1 cellular context compared by ENCODE assay signal in the genomic region with DNA sequence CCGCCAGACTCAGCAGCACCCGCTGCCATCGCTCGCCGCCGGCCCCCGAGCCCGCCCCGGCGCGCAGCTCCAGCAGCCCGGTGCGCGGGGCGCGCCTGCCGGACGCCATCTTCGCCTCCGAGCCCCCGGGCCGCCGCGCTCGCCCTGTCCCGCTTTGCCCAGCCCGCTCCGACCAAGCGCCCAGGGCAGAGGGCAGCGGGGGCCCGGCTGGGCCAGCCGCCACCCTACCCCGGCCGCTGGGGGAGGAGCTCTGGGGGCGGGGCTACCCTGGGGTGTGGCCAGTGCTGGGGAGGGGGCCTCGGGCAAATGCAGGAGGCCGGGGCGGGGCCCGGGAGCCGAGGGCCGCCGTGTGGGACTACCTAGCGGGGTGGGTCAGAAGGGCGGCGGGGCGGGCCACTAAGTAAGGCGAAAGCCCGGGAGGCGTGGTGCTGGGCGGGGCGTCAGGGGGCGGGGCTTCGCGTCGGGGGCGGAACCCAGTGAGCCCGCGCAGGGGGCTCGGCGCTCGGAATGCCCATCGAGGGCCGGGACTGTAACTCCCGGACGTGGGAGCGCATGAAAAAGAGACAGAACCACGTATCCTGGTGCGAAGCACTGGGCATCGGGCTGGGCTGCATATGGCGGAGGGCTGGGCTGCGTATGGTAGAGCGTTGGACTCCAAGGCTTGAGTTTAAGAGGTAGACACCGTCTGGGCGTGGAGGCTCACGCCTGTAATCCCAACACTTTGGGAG.
TF ChIP-seq lines count a peak whose summit lies in the region.

A gene (minus strand): TSS at position 252 of the 728 bp plus-strand sequence. CDS start 143 bp downstream, at position 109.

TF ChIP-seq in HepG2, 621 proteins besides CTCF, POLR2A, EP300 and RAD21 (continued from another document and continues in another):
- TF ChIP-seq, protein P1, sequence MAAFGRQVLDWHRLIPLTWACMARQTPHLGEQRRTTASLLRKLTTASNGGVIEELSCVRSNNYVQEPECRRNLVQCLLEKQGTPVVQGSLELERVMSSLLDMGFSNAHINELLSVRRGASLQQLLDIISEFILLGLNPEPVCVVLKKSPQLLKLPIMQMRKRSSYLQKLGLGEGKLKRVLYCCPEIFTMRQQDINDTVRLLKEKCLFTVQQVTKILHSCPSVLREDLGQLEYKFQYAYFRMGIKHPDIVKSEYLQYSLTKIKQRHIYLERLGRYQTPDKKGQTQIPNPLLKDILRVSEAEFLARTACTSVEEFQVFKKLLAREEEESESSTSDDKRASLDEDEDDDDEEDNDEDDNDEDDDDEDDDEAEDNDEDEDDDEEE (CRISPR knock-in tag; IDR thresholded peaks at IDR 0.05) = peak; percentile 66; the same call in 1 of the 2 replicates
- TF ChIP-seq MEF2D (CRISPR knock-in tag; IDR thresholded peaks at IDR 0.05) = no peak
- TF ChIP-seq, protein P2, sequence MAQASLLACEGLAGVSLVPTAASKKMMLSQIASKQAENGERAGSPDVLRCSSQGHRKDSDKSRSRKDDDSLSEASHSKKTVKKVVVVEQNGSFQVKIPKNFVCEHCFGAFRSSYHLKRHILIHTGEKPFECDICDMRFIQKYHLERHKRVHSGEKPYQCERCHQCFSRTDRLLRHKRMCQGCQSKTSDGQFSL (CRISPR knock-in tag; IDR thresholded peaks at IDR 0.05) = no peak
- TF ChIP-seq HNRNPH1 (optimal IDR thresholded peaks at IDR 0.05; ENCODE audit: low read depth, low read length) = no peak
- TF ChIP-seq ISL2 (CRISPR knock-in tag; IDR thresholded peaks at IDR 0.05) = no peak
- no peak for TF ChIP-seq NR2F2 (IDR thresholded peaks at IDR 0.05; ENCODE audit: borderline replicate concordance, low read depth)
- TF ChIP-seq, protein P3, sequence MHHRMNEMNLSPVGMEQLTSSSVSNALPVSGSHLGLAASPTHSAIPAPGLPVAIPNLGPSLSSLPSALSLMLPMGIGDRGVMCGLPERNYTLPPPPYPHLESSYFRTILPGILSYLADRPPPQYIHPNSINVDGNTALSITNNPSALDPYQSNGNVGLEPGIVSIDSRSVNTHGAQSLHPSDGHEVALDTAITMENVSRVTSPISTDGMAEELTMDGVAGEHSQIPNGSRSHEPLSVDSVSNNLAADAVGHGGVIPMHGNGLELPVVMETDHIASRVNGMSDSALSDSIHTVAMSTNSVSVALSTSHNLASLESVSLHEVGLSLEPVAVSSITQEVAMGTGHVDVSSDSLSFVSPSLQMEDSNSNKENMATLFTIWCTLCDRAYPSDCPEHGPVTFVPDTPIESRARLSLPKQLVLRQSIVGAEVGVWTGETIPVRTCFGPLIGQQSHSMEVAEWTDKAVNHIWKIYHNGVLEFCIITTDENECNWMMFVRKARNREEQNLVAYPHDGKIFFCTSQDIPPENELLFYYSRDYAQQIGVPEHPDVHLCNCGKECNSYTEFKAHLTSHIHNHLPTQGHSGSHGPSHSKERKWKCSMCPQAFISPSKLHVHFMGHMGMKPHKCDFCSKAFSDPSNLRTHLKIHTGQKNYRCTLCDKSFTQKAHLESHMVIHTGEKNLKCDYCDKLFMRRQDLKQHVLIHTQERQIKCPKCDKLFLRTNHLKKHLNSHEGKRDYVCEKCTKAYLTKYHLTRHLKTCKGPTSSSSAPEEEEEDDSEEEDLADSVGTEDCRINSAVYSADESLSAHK (CRISPR knock-in tag; IDR thresholded peaks at IDR 0.05; ENCODE audit: borderline replicate concordance) = no peak
- TF ChIP-seq SOX5 (CRISPR knock-in tag; IDR thresholded peaks at IDR 0.05; ENCODE audit: borderline replicate concordance) = 0 out of 2 replicates have a peak, but pooled peaks have one; percentile 29
- TF ChIP-seq, protein P4, sequence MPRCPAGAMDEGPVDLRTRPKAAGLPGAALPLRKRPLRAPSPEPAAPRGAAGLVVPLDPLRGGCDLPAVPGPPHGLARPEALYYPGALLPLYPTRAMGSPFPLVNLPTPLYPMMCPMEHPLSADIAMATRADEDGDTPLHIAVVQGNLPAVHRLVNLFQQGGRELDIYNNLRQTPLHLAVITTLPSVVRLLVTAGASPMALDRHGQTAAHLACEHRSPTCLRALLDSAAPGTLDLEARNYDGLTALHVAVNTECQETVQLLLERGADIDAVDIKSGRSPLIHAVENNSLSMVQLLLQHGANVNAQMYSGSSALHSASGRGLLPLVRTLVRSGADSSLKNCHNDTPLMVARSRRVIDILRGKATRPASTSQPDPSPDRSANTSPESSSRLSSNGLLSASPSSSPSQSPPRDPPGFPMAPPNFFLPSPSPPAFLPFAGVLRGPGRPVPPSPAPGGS (CRISPR knock-in tag; IDR thresholded peaks at IDR 0.05) = no peak; the same call in 1 of the 2 replicates
- TF ChIP-seq, protein P5, sequence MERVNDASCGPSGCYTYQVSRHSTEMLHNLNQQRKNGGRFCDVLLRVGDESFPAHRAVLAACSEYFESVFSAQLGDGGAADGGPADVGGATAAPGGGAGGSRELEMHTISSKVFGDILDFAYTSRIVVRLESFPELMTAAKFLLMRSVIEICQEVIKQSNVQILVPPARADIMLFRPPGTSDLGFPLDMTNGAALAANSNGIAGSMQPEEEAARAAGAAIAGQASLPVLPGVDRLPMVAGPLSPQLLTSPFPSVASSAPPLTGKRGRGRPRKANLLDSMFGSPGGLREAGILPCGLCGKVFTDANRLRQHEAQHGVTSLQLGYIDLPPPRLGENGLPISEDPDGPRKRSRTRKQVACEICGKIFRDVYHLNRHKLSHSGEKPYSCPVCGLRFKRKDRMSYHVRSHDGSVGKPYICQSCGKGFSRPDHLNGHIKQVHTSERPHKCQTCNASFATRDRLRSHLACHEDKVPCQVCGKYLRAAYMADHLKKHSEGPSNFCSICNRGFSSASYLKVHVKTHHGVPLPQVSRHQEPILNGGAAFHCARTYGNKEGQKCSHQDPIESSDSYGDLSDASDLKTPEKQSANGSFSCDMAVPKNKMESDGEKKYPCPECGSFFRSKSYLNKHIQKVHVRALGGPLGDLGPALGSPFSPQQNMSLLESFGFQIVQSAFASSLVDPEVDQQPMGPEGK (CRISPR knock-in tag; IDR thresholded peaks at IDR 0.05) = peak; percentile 81
- TF ChIP-seq, protein P6, sequence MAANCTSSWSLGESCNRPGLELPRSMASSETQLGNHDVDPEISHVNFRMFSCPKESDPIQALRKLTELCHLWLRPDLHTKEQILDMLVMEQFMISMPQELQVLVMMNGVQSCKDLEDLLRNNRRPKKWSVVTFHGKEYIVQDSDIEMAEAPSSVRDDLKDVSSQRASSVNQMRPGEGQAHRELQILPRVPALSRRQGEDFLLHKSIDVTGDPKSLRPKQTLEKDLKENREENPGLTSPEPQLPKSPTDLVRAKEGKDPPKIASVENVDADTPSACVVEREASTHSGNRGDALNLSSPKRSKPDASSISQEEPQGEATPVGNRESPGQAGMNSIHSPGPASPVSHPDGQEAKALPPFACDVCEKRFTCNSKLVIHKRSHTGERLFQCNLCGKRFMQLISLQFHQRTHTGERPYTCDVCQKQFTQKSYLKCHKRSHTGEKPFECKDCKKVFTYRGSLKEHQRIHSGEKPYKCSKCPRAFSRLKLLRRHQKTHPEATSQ (CRISPR knock-in tag; IDR thresholded peaks at IDR 0.05; ENCODE audit: borderline replicate concordance) = no peak
- TF ChIP-seq CENPX (CRISPR knock-in tag; IDR thresholded peaks at IDR 0.05) = no peak
- no peak; the same call in 1 of the 2 replicates for TF ChIP-seq ZNF782 (CRISPR knock-in tag; IDR thresholded peaks at IDR 0.05; ENCODE audit: borderline replicate concordance)
- TF ChIP-seq MED8 (CRISPR knock-in tag; IDR thresholded peaks at IDR 0.05; ENCODE audit: insufficient replicate concordance) = no peak
- no peak for TF ChIP-seq NPAS2 (CRISPR knock-in tag; IDR thresholded peaks at IDR 0.05; ENCODE audit: borderline replicate concordance)
- no peak for TF ChIP-seq KLF13 (CRISPR knock-in tag; IDR thresholded peaks at IDR 0.05)
- TF ChIP-seq ZNF460 (CRISPR knock-in tag; IDR thresholded peaks at IDR 0.05; ENCODE audit: borderline replicate concordance) = no peak
- TF ChIP-seq, protein P7, sequence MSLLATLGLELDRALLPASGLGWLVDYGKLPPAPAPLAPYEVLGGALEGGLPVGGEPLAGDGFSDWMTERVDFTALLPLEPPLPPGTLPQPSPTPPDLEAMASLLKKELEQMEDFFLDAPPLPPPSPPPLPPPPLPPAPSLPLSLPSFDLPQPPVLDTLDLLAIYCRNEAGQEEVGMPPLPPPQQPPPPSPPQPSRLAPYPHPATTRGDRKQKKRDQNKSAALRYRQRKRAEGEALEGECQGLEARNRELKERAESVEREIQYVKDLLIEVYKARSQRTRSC (CRISPR knock-in tag; IDR thresholded peaks at IDR 0.05; ENCODE audit: low read depth) = peak; percentile 82; the same call in 1 of the 2 replicates
- TF ChIP-seq ZNF816 (CRISPR knock-in tag; IDR thresholded peaks at IDR 0.05; ENCODE audit: borderline replicate concordance) = no peak; the same call in 1 of the 2 replicates
- no peak for TF ChIP-seq ZSCAN29 (CRISPR knock-in tag; conservative IDR thresholded peaks at IDR 0.05)
- no peak for TF ChIP-seq TAF15 (IDR thresholded peaks at IDR 0.05; ENCODE audit: low read depth, low read length, poor library complexity, severe bottlenecking)
- TF ChIP-seq, protein P8, sequence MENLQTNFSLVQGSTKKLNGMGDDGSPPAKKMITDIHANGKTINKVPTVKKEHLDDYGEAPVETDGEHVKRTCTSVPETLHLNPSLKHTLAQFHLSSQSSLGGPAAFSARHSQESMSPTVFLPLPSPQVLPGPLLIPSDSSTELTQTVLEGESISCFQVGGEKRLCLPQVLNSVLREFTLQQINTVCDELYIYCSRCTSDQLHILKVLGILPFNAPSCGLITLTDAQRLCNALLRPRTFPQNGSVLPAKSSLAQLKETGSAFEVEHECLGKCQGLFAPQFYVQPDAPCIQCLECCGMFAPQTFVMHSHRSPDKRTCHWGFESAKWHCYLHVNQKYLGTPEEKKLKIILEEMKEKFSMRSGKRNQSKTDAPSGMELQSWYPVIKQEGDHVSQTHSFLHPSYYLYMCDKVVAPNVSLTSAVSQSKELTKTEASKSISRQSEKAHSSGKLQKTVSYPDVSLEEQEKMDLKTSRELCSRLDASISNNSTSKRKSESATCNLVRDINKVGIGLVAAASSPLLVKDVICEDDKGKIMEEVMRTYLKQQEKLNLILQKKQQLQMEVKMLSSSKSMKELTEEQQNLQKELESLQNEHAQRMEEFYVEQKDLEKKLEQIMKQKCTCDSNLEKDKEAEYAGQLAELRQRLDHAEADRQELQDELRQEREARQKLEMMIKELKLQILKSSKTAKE (CRISPR knock-in tag; IDR thresholded peaks at IDR 0.05; ENCODE audit: borderline replicate concordance) = 0 out of 2 replicates have a peak, but pooled peaks have one; percentile 8
- no peak for TF ChIP-seq NFYC (CRISPR knock-in tag; IDR thresholded peaks at IDR 0.05)
- peak; percentile 59; the same call in 1 of the 2 replicates for TF ChIP-seq CBX5 (CRISPR knock-in tag; IDR thresholded peaks at IDR 0.05; ENCODE audit: borderline replicate concordance)
- no peak for TF ChIP-seq ZNF20 (CRISPR knock-in tag; IDR thresholded peaks at IDR 0.05)
- no peak for TF ChIP-seq PCBP2 (optimal IDR thresholded peaks at IDR 0.05; ENCODE audit: low read depth, low read length, poor library complexity, severe bottlenecking)
- peak; percentile 36; the same call in 1 of the 2 replicates for TF ChIP-seq SP140L (CRISPR knock-in tag; IDR thresholded peaks at IDR 0.05; ENCODE audit: borderline replicate concordance)
- no peak for TF ChIP-seq ZNF737 (CRISPR knock-in tag; IDR thresholded peaks at IDR 0.05; ENCODE audit: borderline replicate concordance)
- no peak; the same call in 1 of the 2 replicates for TF ChIP-seq RELA (CRISPR knock-in tag; IDR thresholded peaks at IDR 0.05)
- TF ChIP-seq TEAD3 (CRISPR knock-in tag; optimal IDR thresholded peaks at IDR 0.05; ENCODE audit: borderline replicate concordance) = peak; percentile 76
- TF ChIP-seq MXD4 (CRISPR knock-in tag; IDR thresholded peaks at IDR 0.05) = 0 out of 2 replicates have a peak, but pooled peaks have one; percentile 23
- no peak for TF ChIP-seq NFE2L2 (IDR thresholded peaks at IDR 0.05; ENCODE audit: low read length)
- TF ChIP-seq, protein P9, sequence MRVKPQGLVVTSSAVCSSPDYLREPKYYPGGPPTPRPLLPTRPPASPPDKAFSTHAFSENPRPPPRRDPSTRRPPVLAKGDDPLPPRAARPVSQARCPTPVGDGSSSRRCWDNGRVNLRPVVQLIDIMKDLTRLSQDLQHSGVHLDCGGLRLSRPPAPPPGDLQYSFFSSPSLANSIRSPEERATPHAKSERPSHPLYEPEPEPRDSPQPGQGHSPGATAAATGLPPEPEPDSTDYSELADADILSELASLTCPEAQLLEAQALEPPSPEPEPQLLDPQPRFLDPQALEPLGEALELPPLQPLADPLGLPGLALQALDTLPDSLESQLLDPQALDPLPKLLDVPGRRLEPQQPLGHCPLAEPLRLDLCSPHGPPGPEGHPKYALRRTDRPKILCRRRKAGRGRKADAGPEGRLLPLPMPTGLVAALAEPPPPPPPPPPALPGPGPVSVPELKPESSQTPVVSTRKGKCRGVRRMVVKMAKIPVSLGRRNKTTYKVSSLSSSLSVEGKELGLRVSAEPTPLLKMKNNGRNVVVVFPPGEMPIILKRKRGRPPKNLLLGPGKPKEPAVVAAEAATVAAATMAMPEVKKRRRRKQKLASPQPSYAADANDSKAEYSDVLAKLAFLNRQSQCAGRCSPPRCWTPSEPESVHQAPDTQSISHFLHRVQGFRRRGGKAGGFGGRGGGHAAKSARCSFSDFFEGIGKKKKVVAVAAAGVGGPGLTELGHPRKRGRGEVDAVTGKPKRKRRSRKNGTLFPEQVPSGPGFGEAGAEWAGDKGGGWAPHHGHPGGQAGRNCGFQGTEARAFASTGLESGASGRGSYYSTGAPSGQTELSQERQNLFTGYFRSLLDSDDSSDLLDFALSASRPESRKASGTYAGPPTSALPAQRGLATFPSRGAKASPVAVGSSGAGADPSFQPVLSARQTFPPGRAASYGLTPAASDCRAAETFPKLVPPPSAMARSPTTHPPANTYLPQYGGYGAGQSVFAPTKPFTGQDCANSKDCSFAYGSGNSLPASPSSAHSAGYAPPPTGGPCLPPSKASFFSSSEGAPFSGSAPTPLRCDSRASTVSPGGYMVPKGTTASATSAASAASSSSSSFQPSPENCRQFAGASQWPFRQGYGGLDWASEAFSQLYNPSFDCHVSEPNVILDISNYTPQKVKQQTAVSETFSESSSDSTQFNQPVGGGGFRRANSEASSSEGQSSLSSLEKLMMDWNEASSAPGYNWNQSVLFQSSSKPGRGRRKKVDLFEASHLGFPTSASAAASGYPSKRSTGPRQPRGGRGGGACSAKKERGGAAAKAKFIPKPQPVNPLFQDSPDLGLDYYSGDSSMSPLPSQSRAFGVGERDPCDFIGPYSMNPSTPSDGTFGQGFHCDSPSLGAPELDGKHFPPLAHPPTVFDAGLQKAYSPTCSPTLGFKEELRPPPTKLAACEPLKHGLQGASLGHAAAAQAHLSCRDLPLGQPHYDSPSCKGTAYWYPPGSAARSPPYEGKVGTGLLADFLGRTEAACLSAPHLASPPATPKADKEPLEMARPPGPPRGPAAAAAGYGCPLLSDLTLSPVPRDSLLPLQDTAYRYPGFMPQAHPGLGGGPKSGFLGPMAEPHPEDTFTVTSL (CRISPR knock-in tag; IDR thresholded peaks at IDR 0.05; ENCODE audit: borderline replicate concordance) = no peak
- TF ChIP-seq EEA1 (CRISPR knock-in tag; IDR thresholded peaks at IDR 0.05; ENCODE audit: borderline replicate concordance) = 0 out of 2 replicates have a peak, but pooled peaks have one; percentile 56
- TF ChIP-seq ZNF282 (IDR thresholded peaks at IDR 0.05; ENCODE audit: partially characterized antibody) = no peak
